Comparison of ENCODE assay signal across 9 cellular contexts in genomic region chr20:58982406-58983114, GRCh38.
DNase-seq lines count a peak whose midpoint lies in the region; ATAC-seq, FAIRE-seq and TF ChIP-seq lines count a peak whose summit lies in the region.
"Had no signal": no experiment of that assay in that cellular context is flagged by ENCODE, and none has a peak within 500 bp of the region (broad histone marks: within the 10 kb centered on the region; RNA-seq: fewer than 3 reads in every experiment).

No MANE protein-coding gene starts in this region.

- peak overlapping the region; percentile 78 for H3K27ac Mint-ChIP-seq in activated naive CD8-positive, alpha-beta T cell treated with anti-CD3 and anti-CD28 coated beads, Interleukin-2, amount 50 U/mL, for 24 hours

- peaks cover 37% of the 10 kb centered on the region for H3K4me1 Mint-ChIP-seq in activated naive CD8-positive, alpha-beta T cell treated with anti-CD3 and anti-CD28 coated beads, Interleukin-2, amount 50 U/mL, for 24 hours

- FAIRE-seq in HTR-8/SVneo (lab: Jason Lieb, UNC), result peak; percentile 52

- peaks cover 10 to 15% of the 10 kb centered on the region in 2 donors for H3K36me3 ChIP-seq in mucosa of rectum (ENCODE audit: control insufficient read depth in 2 of 2, insufficient read depth in 2 of 2, low read length in 2 of 2)

- H3K4me3 Mint-ChIP-seq in activated naive CD8-positive, alpha-beta T cell treated with anti-CD3 and anti-CD28 coated beads, Interleukin-2, amount 50 U/mL, for 24 hours, result peak overlapping the region; percentile 90

- no peak for ATAC-seq in activated naive CD8-positive, alpha-beta T cell treated with anti-CD3 and anti-CD28 coated beads, Interleukin-2, amount 50 U/mL, for 24 hours
- ATAC-seq in GM21515 (IDR thresholded peaks at IDR 0.05; ENCODE audit: unreplicated experiment), result no peak

- peaks cover 31% of the 10 kb centered on the region for H3K36me3 Mint-ChIP-seq in activated naive CD8-positive, alpha-beta T cell treated with anti-CD3 and anti-CD28 coated beads, Interleukin-2, amount 50 U/mL, for 24 hours (ENCODE audit: low read depth)

- H3K9me3 ChIP-seq in mucosa of rectum (ENCODE audit: control insufficient read depth in 2 of 2, low read length in 2 of 2), result no peaks in the 10 kb centered on the region

- peaks cover 8 to 14% of the 10 kb centered on the region in 2 donors for H3K4me1 ChIP-seq in mucosa of rectum (ENCODE audit: control insufficient read depth in 2 of 2, insufficient read depth in 2 of 2, low read length in 2 of 2)

- H3K27me3 Mint-ChIP-seq in activated naive CD8-positive, alpha-beta T cell treated with anti-CD3 and anti-CD28 coated beads, Interleukin-2, amount 50 U/mL, for 24 hours, result no peaks in the 10 kb centered on the region

- CTCF ChIA-PET in AG04449 (lab: Yijun Ruan, JAX), result interaction anchor here (0.9 to 3.0 kb wide), 2 partner anchors 106 to 113 kb away, joined by 3 to 13 read pairs; no protein-coding TSS in a partner anchor

- POLR2A ChIA-PET in AG04449 (lab: Yijun Ruan, JAX), result interaction anchor here (0.6 to 1.0 kb wide), 3 partner anchors 11 to 93 kb away, joined by 3 read pairs; no protein-coding TSS in a partner anchor

- no peak overlapping the region for H3K9ac ChIP-seq in mucosa of rectum (ENCODE audit: low read depth in 1 of 2, low read length in 2 of 2)

- no peak for TF ChIP-seq CTCF in AG04449 (IDR thresholded peaks at IDR 0.05; ENCODE audit: insufficient read depth, low read length, missing control alignments)

- DNase-seq in AG04449 (ENCODE audit: low read depth, low spot score) (no peak), HTR-8/SVneo (ENCODE audit: insufficient read length, low spot score) (no peak), NCI-H1048 (lab: John Stamatoyannopoulos, UW) (no peak), HPDE6-E6E7 (ENCODE audit: extremely low spot score) (no peak), EL (no peak)
- no peak for DNase-seq in activated naive CD8-positive, alpha-beta T cell treated with anti-CD3 and anti-CD28 coated beads, Interleukin-2, amount 50 U/mL, for 24 hours

- no peaks in the 10 kb centered on the region for H3K9me3 Mint-ChIP-seq in activated naive CD8-positive, alpha-beta T cell treated with anti-CD3 and anti-CD28 coated beads, Interleukin-2, amount 50 U/mL, for 24 hours

- no peak overlapping the region for H3K27ac ChIP-seq in mucosa of rectum (ENCODE audit: low read depth in 2 of 2, low read length in 2 of 2)

- no peaks in the 10 kb centered on the region for H3K27me3 ChIP-seq in mucosa of rectum (ENCODE audit: control insufficient read depth in 2 of 2, insufficient read depth in 2 of 2, low read length in 2 of 2)
- H3K27me3 ChIP-seq: foreskin keratinocyte had no signal

- H3K4me3 ChIP-seq in AG04449 (ENCODE audit: low read depth, low read length) (peak overlapping the region; percentile 74), mucosa of rectum (ENCODE audit: low read length in 2 of 2) (peak overlapping the region; percentile 83 to 91)
